ENCODE assay signal across 8 cellular contexts in the genomic region with DNA sequence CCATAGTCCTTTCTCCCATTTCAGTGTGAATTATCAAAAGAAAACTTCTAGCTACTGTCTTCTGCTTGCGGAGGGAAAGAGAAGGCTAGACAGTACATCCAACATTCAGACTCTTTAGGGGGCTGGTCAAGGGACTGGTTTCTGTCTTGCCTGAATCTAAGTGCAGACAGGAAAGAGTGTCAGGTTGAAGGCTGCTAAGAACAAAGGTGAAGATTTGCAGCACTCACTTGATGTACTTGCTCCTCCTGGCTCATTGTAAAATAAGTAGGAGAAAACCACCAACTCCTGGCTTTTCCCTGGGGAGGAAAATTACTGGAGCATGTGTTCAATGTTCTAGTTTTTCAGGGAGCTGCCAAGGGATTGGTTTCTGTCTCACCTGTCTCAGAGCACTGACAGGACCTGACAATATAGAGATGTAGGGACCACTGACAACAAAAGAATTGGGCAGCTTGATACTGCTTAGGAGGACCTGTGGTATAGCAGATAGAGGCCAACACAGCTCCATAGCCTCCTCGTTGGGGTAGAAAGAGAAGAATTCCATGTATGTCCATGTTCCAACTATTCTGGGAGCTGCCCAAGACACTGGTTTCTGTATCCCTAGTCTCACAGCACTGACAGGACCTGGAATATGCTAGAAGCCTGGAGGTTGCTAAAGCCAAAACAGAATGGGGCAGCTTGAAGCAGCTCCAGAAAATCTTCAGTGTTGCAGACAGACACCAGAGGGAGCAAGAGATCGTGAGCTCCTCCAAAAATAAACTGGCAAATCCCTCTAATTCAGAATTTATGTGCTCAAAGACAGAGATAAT. TPM values are rescaled to one million over a fixed set of nuclear protein-coding genes. Genes with fewer than 3 reads are reported as not detected.
DNase-seq lines count a peak whose midpoint lies in the region; ATAC-seq and TF ChIP-seq lines count a peak whose summit lies in the region.

No MANE protein-coding gene starts in this region.

- TF ChIP-seq POLR2A in heart left ventricle (IDR thresholded peaks at IDR 0.05): no peak

- ATAC-seq in heart left ventricle (peak in 2 of 4 donors; percentile 18 to 42), right cardiac atrium (no peak), GM19397 (IDR thresholded peaks at IDR 0.05; ENCODE audit: unreplicated experiment) (no peak)

- DNase-seq in heart left ventricle (no peak), right cardiac atrium (no peak), M059J (ENCODE audit: low read depth) (peak; percentile 43), NCI-H1092 treated with DMSO at 0.1 percent for 48 hours (lab: John Stamatoyannopoulos, UW) (no peak)
- no peak for DNase-seq in stimulated activated naive CD4-positive, alpha-beta T cell treated with Interleukin-2 at 50 U/mL for 16 hours (lab: John Stamatoyannopoulos, UW)

- H3K9me3 Mint-ChIP-seq in dendritic cell treated with granulocyte-macrophage colony-stimulating factor and Interleukin-4, amounts not matched to agents 40 ng/mL and 50 ng/mL, for 4 days: no peaks in the 10 kb centered on the region

- no peaks in the 10 kb centered on the region for H3K9me3 ChIP-seq in heart left ventricle
- no peaks in the 10 kb centered on the region for H3K9me3 ChIP-seq in right cardiac atrium (ENCODE audit: control insufficient read depth, low read length)
- H3K9me3 ChIP-seq in muscle layer of colon (ENCODE audit: low read length): no peaks in the 10 kb centered on the region

- H3K27me3 ChIP-seq in heart left ventricle (peaks cover 0 to 18% (median 0%) of the 10 kb centered on the region in 9 donors), right cardiac atrium (ENCODE audit: control insufficient read depth, insufficient read depth) (no peaks in the 10 kb centered on the region), muscle layer of colon (ENCODE audit: control insufficient read depth in 1 of 2, insufficient read depth in 2 of 2, low read length in 2 of 2) (no peaks in the 10 kb centered on the region)

- H3K4me3 ChIP-seq in heart left ventricle (no peak overlapping the region), right cardiac atrium (ENCODE audit: low read length) (no peak overlapping the region), muscle layer of colon (ENCODE audit: low read depth in 1 of 2, low read length in 2 of 2) (no peak overlapping the region)

- H3K27ac ChIP-seq in heart left ventricle: peak overlapping the region in 1 of 12 donors; percentile 38
- no peak overlapping the region for H3K27ac ChIP-seq in right cardiac atrium (ENCODE audit: low read length)
- peak overlapping the region; percentile 35 for H3K27ac ChIP-seq in muscle layer of colon (ENCODE audit: low read depth, low read length)

- H3K27ac Mint-ChIP-seq in dendritic cell treated with granulocyte-macrophage colony-stimulating factor and Interleukin-4, amounts not matched to agents 40 ng/mL and 50 ng/mL, for 4 days: peak overlapping the region; percentile 37

- peaks cover 22% of the 10 kb centered on the region for H3K4me1 Mint-ChIP-seq in dendritic cell treated with granulocyte-macrophage colony-stimulating factor and Interleukin-4, amounts not matched to agents 40 ng/mL and 50 ng/mL, for 4 days (ENCODE audit: low read depth)

- peak in 11 of 12 donors; percentile 25 to 54 (median 38) for TF ChIP-seq CTCF in heart left ventricle (IDR thresholded peaks at IDR 0.05)

- H3K36me3 ChIP-seq in heart left ventricle: no peaks in the 10 kb centered on the region
- no peaks in the 10 kb centered on the region for H3K36me3 ChIP-seq in muscle layer of colon (ENCODE audit: insufficient read depth, low read length)

- intact Hi-C loops in heart left ventricle (cut with DNase I) (no loop called here), right cardiac atrium (cut with DNase I) (no loop called here)
- intact Hi-C loops in dendritic cell treated with granulocyte-macrophage colony-stimulating factor and Interleukin-4, amounts not matched to agents 40 ng/mL and 50 ng/mL, for 4 days (cut with micrococcal nuclease): loop anchor here (1.0 to 10.0 kb wide), 4 partner anchors 27 to 180 kb away; no protein-coding TSS in a partner anchor

- WGBS in heart left ventricle, 4 donors: 30 to 39% (median 32%) methylated on average over 3 of the region's 3 CpGs
- 27% methylated on average over 3 of the region's 3 CpGs for WGBS in right cardiac atrium

- no peaks in the 10 kb centered on the region for H3K4me1 ChIP-seq in heart left ventricle
- no peaks in the 10 kb centered on the region for H3K4me1 ChIP-seq in right cardiac atrium (ENCODE audit: control insufficient read depth, insufficient read depth, low read length)
- peaks cover 15% of the 10 kb centered on the region for H3K4me1 ChIP-seq in muscle layer of colon (ENCODE audit: insufficient read depth, low read length)

- no peak overlapping the region for H3K9ac ChIP-seq in muscle layer of colon (ENCODE audit: low read length)

- no peaks in the 10 kb centered on the region for H3K36me3 Mint-ChIP-seq in dendritic cell treated with granulocyte-macrophage colony-stimulating factor and Interleukin-4, amounts not matched to agents 40 ng/mL and 50 ng/mL, for 4 days (ENCODE audit: low read depth)

- peaks cover 48% of the 10 kb centered on the region for H3K27me3 Mint-ChIP-seq in dendritic cell treated with granulocyte-macrophage colony-stimulating factor and Interleukin-4, amounts not matched to agents 40 ng/mL and 50 ng/mL, for 4 days

- no peak overlapping the region for H3K4me3 Mint-ChIP-seq in dendritic cell treated with granulocyte-macrophage colony-stimulating factor and Interleukin-4, amounts not matched to agents 40 ng/mL and 50 ng/mL, for 4 days

RNA-seq across cellular contexts. Expression of gene MMP12, which starts 39.7 kb away (rescaled TPM):
- total RNA-seq in heart left ventricle (under 1 TPM in 2 of 9 donors, not detected in 7; 0.16 to 0.21 TPM), right cardiac atrium (not detected)
- polyA plus RNA-seq in heart left ventricle (not detected), right cardiac atrium (not detected)
- total RNA-seq in M059J (2014; rRNA removed; shearing (Covaris generic)): 4.0 and 4.6 TPM in 2 replicates

RNA-seq across cellular contexts. Expression of gene MMP13, which starts 41.1 kb away (rescaled TPM):
- total RNA-seq in heart left ventricle (not detected), right cardiac atrium (not detected)
- polyA plus RNA-seq in heart left ventricle (not detected), right cardiac atrium (not detected)
- 96.9 and 103 TPM in 2 replicates for total RNA-seq in M059J (2014; rRNA removed; shearing (Covaris generic))

Comparison
In these comparisons a context has a peak if more than half of its experiments do, and no peak if none do; other contexts are left out.
1. RNA of gene MMP13, which starts 41.1 kb away (total RNA-seq): 96.9 to 103 TPM in M059J; not detected in heart left ventricle and not detected in right cardiac atrium; every median in the first group is over 10 times any median in the second.